1 cellular context compared by ENCODE assay signal in the genomic region with DNA sequence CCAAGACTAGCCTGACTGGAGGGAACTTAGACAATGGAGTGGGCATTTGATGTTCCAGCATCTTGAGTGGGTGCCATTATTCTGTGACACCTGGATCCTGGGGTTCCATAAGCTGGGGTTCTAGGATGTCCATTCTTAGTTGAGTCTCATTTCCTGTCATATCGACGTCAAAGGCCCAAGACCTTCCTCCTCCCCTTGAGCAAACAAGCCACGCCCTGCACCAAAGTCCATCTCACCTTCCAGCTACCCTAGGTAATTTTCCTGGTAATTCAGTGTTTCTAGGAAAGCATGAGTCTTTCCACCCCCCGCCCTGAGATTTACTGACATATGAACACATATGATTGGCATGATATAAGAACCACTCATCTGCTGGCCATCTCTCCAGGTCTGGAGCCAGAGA.
TF ChIP-seq lines count a peak whose summit lies in the region.

A gene with protein sequence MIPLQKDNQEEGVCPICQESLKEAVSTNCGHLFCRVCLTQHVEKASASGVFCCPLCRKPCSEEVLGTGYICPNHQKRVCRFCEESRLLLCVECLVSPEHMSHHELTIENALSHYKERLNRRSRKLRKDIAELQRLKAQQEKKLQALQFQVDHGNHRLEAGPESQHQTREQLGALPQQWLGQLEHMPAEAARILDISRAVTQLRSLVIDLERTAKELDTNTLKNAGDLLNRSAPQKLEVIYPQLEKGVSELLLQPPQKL (plus strand): TSS at position 384 of the 400 bp plus-strand sequence. CDS start 897 bp downstream, outside the sequence.

TF ChIP-seq in HepG2, 621 proteins besides CTCF, POLR2A, EP300 and RAD21 (continued from another document):
- TF ChIP-seq, protein P1, sequence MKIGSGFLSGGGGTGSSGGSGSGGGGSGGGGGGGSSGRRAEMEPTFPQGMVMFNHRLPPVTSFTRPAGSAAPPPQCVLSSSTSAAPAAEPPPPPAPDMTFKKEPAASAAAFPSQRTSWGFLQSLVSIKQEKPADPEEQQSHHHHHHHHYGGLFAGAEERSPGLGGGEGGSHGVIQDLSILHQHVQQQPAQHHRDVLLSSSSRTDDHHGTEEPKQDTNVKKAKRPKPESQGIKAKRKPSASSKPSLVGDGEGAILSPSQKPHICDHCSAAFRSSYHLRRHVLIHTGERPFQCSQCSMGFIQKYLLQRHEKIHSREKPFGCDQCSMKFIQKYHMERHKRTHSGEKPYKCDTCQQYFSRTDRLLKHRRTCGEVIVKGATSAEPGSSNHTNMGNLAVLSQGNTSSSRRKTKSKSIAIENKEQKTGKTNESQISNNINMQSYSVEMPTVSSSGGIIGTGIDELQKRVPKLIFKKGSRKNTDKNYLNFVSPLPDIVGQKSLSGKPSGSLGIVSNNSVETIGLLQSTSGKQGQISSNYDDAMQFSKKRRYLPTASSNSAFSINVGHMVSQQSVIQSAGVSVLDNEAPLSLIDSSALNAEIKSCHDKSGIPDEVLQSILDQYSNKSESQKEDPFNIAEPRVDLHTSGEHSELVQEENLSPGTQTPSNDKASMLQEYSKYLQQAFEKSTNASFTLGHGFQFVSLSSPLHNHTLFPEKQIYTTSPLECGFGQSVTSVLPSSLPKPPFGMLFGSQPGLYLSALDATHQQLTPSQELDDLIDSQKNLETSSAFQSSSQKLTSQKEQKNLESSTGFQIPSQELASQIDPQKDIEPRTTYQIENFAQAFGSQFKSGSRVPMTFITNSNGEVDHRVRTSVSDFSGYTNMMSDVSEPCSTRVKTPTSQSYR (CRISPR knock-in tag; IDR thresholded peaks at IDR 0.05; ENCODE audit: borderline replicate concordance): peak; percentile 70
- no peak for TF ChIP-seq ZNF256 (CRISPR knock-in tag; conservative IDR thresholded peaks at IDR 0.05)
